ENCODE assay signal across 8 cellular contexts in the genomic region with DNA sequence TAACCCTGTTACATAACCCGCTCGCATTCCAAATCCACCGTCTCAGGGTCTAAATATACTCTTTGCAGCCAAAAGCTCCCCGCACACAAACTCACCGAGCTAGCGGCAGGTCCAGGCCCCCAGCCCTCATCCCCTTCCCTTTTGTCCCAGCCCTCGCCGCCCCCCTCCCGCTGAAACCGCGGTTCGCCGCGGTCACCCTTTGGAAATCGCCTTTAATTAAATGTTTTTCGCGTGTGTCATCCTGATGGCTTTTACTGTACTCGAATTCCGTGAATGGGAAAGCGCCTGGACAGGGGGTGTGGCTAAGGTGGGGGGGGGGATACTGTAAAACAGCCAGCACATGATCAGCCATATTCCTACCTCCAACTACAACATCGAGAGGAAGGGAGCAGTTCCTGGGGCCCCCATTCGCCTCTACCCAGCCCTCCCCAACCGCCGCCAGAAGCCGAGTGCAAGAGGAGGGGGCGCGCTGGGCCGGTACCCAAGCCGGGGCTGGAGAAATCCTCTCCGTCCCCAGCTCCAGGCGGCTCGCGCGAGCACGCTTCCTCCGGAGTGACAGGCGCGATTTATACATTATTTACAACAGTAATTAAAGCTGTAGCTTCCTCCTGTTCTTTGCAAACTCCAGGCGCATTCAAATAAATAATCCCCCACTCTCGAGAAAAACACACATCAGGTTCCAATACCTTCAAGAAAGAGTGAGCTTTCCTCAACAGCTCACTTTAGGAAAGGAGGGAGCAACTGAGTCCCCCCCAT. TPM values are rescaled to one million over a fixed set of nuclear protein-coding genes. Genes with fewer than 3 reads are reported as not detected.
DNase-seq lines count a peak whose midpoint lies in the region; ATAC-seq lines count a peak whose summit lies in the region.

No MANE protein-coding gene starts in this region.

- peak overlapping the region; percentile 75 for H3K4me3 Mint-ChIP-seq in activated naive CD4-positive, alpha-beta T cell treated with anti-CD3 and anti-CD28 coated beads, Interleukin-2, amount 50 U/mL, for 24 hours
- peak overlapping the region; percentile 37 to 79 (median 70) for H3K4me3 Mint-ChIP-seq in naive thymus-derived CD8-positive, alpha-beta T cell

- no peak overlapping the region for H3K27ac Mint-ChIP-seq in activated naive CD4-positive, alpha-beta T cell treated with anti-CD3 and anti-CD28 coated beads, Interleukin-2, amount 50 U/mL, for 24 hours
- no peak overlapping the region for H3K27ac Mint-ChIP-seq in naive thymus-derived CD8-positive, alpha-beta T cell

- ATAC-seq in naive thymus-derived CD8-positive, alpha-beta T cell, result no peak
- no peak for ATAC-seq in GM21423 (IDR thresholded peaks at IDR 0.05; ENCODE audit: unreplicated experiment)

- no peak for DNase-seq in activated naive CD4-positive, alpha-beta T cell treated with anti-CD3 and anti-CD28 coated beads, Interleukin-2, amount 50 U/mL, for 16 hours
- peak; percentile 12 for DNase-seq in SK-MEL-5 (ENCODE audit: low read depth, low spot score)
- DNase-seq in fibroblast of peridontal ligament (ENCODE audit: extremely low read depth), result peak; percentile 67
- DNase-seq in naive thymus-derived CD8-positive, alpha-beta T cell, result no peak
- no peak for DNase-seq in activated effector memory CD4-positive, alpha-beta T cell treated with anti-CD3 and anti-CD28 coated beads, Interleukin-2, amount 50 U/mL, for 16 hours
- DNase-seq in dedifferentiated amniotic fluid mesenchymal stem cell (ENCODE audit: extremely low spot score), result no peak

- H3K4me1 Mint-ChIP-seq in activated naive CD4-positive, alpha-beta T cell treated with anti-CD3 and anti-CD28 coated beads, Interleukin-2, amount 50 U/mL, for 24 hours, result peaks cover 6% of the 10 kb centered on the region
- H3K4me1 Mint-ChIP-seq in naive thymus-derived CD8-positive, alpha-beta T cell, result peaks cover 0 to 15% (median 11%) of the 10 kb centered on the region in 4 donors

- in situ Hi-C loops in SK-MEL-5 (cut with HindIII; ENCODE audit: low pct_unique_long_range_greater_than_20kb, low sequenced_read_pairs), result no loop called here

- POLR2A ChIA-PET in naive thymus-derived CD8-positive, alpha-beta T cell (lab: Charles Lee), result no interaction called here

- H3K36me3 Mint-ChIP-seq in activated naive CD4-positive, alpha-beta T cell treated with anti-CD3 and anti-CD28 coated beads, Interleukin-2, amount 50 U/mL, for 24 hours, result no peaks in the 10 kb centered on the region
- no peaks in the 10 kb centered on the region for H3K36me3 Mint-ChIP-seq in naive thymus-derived CD8-positive, alpha-beta T cell

- H3K27me3 Mint-ChIP-seq in activated naive CD4-positive, alpha-beta T cell treated with anti-CD3 and anti-CD28 coated beads, Interleukin-2, amount 50 U/mL, for 24 hours, result peaks cover 44% of the 10 kb centered on the region
- peaks cover 27 to 70% (median 56%) of the 10 kb centered on the region in 5 donors for H3K27me3 Mint-ChIP-seq in naive thymus-derived CD8-positive, alpha-beta T cell

- no peaks in the 10 kb centered on the region for H3K9me3 Mint-ChIP-seq in activated naive CD4-positive, alpha-beta T cell treated with anti-CD3 and anti-CD28 coated beads, Interleukin-2, amount 50 U/mL, for 24 hours
- H3K9me3 Mint-ChIP-seq in naive thymus-derived CD8-positive, alpha-beta T cell, result no peaks in the 10 kb centered on the region

RNA-seq across cellular contexts. Expression of gene RORA, which starts 1.7 kb away (rescaled TPM):
- total RNA-seq in SK-MEL-5 (2014; rRNA removed; shearing (Covaris generic)), result 8.1 and 10.2 TPM in 2 replicates
- 1.2 and 1.4 TPM in 2 replicates for polyA plus RNA-seq in SK-MEL-5 (2015; cell fraction: cytosol; rRNA removed)
- polyA plus RNA-seq in SK-MEL-5 (2015; cell fraction: nucleus; rRNA removed), result 7.9 and 9.1 TPM in 2 replicates
- total RNA-seq in naive thymus-derived CD8-positive, alpha-beta T cell, result 100 to 1,000 TPM; 127 to 132 TPM
- 10 to 100 TPM; 29.1 to 50.6 (median 38.1) TPM for polyA plus RNA-seq in naive thymus-derived CD8-positive, alpha-beta T cell

Comparison
In these comparisons a context has a peak if more than half of its experiments do, and no peak if none do; other contexts are left out.
1. DNase-seq: peak in SK-MEL-5 (single experiment) and fibroblast of peridontal ligament (single experiment); none in activated naive CD4-positive, alpha-beta T cell treated with anti-CD3 and anti-CD28 coated beads, Interleukin-2, amount 50 U/mL, for 16 hours (single experiment), naive thymus-derived CD8-positive, alpha-beta T cell (0 of 10), activated effector memory CD4-positive, alpha-beta T cell treated with anti-CD3 and anti-CD28 coated beads, Interleukin-2, amount 50 U/mL, for 16 hours (single experiment) and dedifferentiated amniotic fluid mesenchymal stem cell (single experiment).
2. RNA of gene RORA, which starts 1.7 kb away (total RNA-seq): 127 to 132 TPM in naive thymus-derived CD8-positive, alpha-beta T cell; 8.1 to 10.2 TPM in SK-MEL-5; every median in the first group is over 10 times any median in the second.